1 cellular context compared by ENCODE assay signal in genomic region chr21:41419921-41420862, GRCh38.
TF ChIP-seq lines count a peak whose summit lies in the region.

No MANE protein-coding gene starts in this region.

TF ChIP-seq in HepG2, 621 proteins besides CTCF, POLR2A, EP300 and RAD21 (continued from another document):
- TF ChIP-seq ZNF484 (CRISPR knock-in tag; IDR thresholded peaks at IDR 0.05; ENCODE audit: borderline replicate concordance, low read depth) (no peak), HDAC1 (CRISPR knock-in tag; IDR thresholded peaks at IDR 0.05) (peak; percentile 70), STAG1 (CRISPR knock-in tag; IDR thresholded peaks at IDR 0.05) (no peak), PHF8 (CRISPR knock-in tag; IDR thresholded peaks at IDR 0.05) (peak; percentile 82), ZFP37 (CRISPR knock-in tag; IDR thresholded peaks at IDR 0.05; ENCODE audit: borderline replicate concordance) (no peak), ZMYM2 (CRISPR knock-in tag; IDR thresholded peaks at IDR 0.05) (no peak), ARID3A (IDR thresholded peaks at IDR 0.05; ENCODE audit: low read depth, low read length) (no peak)
TF ChIP-seq in HepG2: peak in this region for 52.
